ENCODE assay signal across 29 cellular contexts in the genomic region with DNA sequence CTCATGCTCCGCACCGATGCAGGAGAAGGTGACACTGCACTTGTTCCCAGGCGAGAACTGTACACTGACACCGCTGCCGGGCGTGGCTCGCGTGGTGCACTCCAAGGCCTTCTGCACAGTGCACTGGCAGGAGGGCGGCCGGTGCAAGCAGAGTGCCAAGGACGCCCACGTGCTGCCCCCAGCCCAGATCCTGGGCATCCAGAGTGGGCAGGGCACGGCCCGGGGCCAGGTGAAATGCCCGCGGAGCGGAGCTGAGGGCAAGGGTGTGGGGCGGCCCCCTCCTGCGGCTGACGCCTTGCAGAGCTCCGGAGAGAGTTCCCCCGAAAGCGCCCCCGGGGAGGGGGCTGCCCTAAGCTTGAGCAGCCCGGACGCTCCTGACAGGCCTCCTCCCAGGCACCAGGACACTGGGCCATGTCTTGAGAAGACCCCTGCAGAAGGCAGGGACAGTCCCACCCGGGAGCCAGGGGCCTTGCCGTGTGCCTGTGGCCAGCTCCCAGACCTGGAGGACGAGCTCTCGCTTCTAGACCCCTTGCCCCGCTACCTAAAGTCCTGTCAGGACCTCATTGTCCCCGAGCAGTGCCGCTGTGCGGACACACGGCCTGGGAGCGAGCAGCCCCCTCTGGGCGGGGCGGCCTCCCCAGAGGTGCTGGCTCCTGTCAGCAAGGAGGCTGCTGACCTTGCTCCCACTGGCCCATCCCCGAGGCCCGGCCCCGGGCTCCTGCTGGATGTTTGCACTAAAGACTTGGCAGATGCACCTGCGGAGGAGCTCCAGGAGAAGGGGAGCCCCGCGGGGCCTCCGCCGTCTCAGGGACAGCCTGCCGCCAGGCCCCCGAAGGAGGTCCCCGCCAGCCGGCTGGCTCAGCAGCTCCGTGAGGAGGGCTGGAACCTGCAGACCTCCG.
"Had no signal": no experiment of that assay in that cellular context is flagged by ENCODE, and none has a peak within 500 bp of the region (broad histone marks: within the 10 kb centered on the region; RNA-seq: fewer than 3 reads in every experiment).

No MANE protein-coding gene starts in this region.

- H3K9me3 ChIP-seq: body of pancreas, colonic mucosa, esophagus squamous epithelium, gastroesophageal sphincter had no signal

- ATAC-seq: activated T-cell treated with anti-CD3 and anti-CD28 coated beads, Interleukin-2, amount 50 U/mL, for 72 hours; body of pancreas; gastroesophageal sphincter; T-helper 17 cell had no signal

- H3K27me3 ChIP-seq: body of pancreas, colonic mucosa, esophagus squamous epithelium, gastroesophageal sphincter had no signal

- DNase-seq: activated CD4-positive, alpha-beta memory T cell treated with anti-CD3 and anti-CD28 coated beads, Interleukin-2, amount 10 ng/mL, durations not matched to agents 7 days and 5 days; activated CD4-positive, alpha-beta T cell treated with anti-CD3 and anti-CD28 coated beads for 1 hour; activated CD4-positive, alpha-beta T cell treated with anti-CD3 and anti-CD28 coated beads for 4 hours; activated CD4-positive, alpha-beta T cell treated with anti-CD3 and anti-CD28 coated beads, Interleukin-2, amount 10 ng/mL, durations not matched to agents 7 days and 5 days; activated CD4-positive, alpha-beta T cell treated with anti-CD3 and anti-CD28 coated beads, Interleukin-2, amount 50 U/mL, for 4 hours; activated CD4-positive, CD25-positive, alpha-beta regulatory T cell; activated CD8-positive, alpha-beta memory T cell treated with anti-CD3 and anti-CD28 coated beads, Interleukin-2, amount 50 U/mL, for 48 hours; activated gamma-delta T cell; activated naive CD4-positive, alpha-beta T cell; activated naive CD4-positive, alpha-beta T cell treated with anti-CD3 and anti-CD28 coated beads, Interleukin-2, amount 50 U/mL, for 16 hours; activated T-cell treated with anti-CD3 and anti-CD28 coated beads for 4 hours; activated T-cell treated with anti-CD3 and anti-CD28 coated beads, Interleukin-2, amount 50 U/mL, for 24 hours; activated T-cell treated with anti-CD3 and anti-CD28 coated beads, Interleukin-2, amount 50 U/mL, for 72 hours; amniotic stem cell; anterior cingulate cortex; body of pancreas; central memory CD4-positive, alpha-beta T cell; cerebellar nuclear complex; colonic mucosa; effector CD8-positive, alpha-beta T cell; esophagus squamous epithelium; foreskin melanocyte; T-helper 1 cell; T-helper 17 cell; T1000 had no signal

- H3K4me1 ChIP-seq: body of pancreas, colonic mucosa, gastroesophageal sphincter had no signal

- H3K27ac ChIP-seq: body of pancreas, colonic mucosa, epithelial cell of prostate, gastroesophageal sphincter had no signal

- FAIRE-seq: endometrium, endothelial cell of umbilical vein had no signal

- H3K4me3 ChIP-seq: body of pancreas, colonic mucosa, esophagus squamous epithelium, gastroesophageal sphincter had no signal
